In the genomic region with DNA sequence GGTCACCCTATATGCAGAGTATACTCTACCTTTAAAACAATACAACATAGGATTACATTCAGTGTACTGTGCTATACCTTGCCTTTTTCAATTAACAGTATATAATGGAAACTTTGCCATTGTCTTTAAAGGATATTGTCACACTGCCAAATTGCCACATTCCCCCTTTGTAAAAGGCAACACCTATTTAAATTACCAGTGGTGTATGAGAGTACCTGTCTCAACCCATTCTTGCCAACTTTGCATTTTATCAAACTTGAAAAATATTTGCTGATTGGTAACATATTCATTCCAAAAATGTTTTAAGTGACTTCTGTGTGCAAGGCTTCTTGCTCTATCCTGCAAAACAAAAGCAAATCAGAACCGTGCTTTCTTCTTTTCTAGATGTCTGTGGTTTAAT, we compare ENCODE assay signal across 21 cellular contexts.
"Had no signal": no experiment of that assay in that cellular context is flagged by ENCODE, and none has a peak within 500 bp of the region (broad histone marks: within the 10 kb centered on the region; RNA-seq: fewer than 3 reads in every experiment).

No MANE protein-coding gene starts in this region.

- H3K4me3 Mint-ChIP-seq: activated naive CD4-positive, alpha-beta T cell treated with anti-CD3 and anti-CD28 coated beads, Interleukin-2, amount 50 U/mL, for 24 hours; immature natural killer cell; memory B cell; neural crest cell; T-helper 1 cell treated with Interleukin-12 subunit alpha and Interleukin-12 subunit beta and Interleukin-4 antibody, amounts not matched to agents 30 μg/mL and 1 μg/mL, for 36 hours had no signal

- H3K4me3 ChIP-seq: body of pancreas, tibial artery, vagina had no signal

- H3K27me3 ChIP-seq: body of pancreas, tibial artery, vagina had no signal

- H3K27me3 Mint-ChIP-seq: progenitor cell of endocrine pancreas had no signal

- DNase-seq: activated CD4-positive, alpha-beta T cell treated with anti-CD3 and anti-CD28 coated beads for 1 hour; activated CD8-positive, alpha-beta memory T cell treated with anti-CD3 and anti-CD28 coated beads for 24 hours; activated CD8-positive, alpha-beta memory T cell treated with anti-CD3 and anti-CD28 coated beads, Interleukin-2, amount 50 U/mL, for 48 hours; activated effector memory CD4-positive, alpha-beta T cell treated with anti-CD3 and anti-CD28 coated beads, Interleukin-2, amount 50 U/mL, for 16 hours; activated T-cell treated with anti-CD3 and anti-CD28 coated beads, Interleukin-2, amount 50 U/mL, for 48 hours; body of pancreas; effector memory CD4-positive, alpha-beta T cell; foreskin melanocyte; head of caudate nucleus; immature natural killer cell; stimulated activated CD4-positive, alpha-beta T cell treated with anti-CD3 and anti-CD28 coated beads, Interleukin-12 subunit alpha, Interleukin-12 subunit beta, amount 100 ng/mL, for 4 hours; stimulated activated CD4-positive, alpha-beta T cell treated with anti-CD3 and anti-CD28 coated beads, Interleukin-1b, Interleukin-23, amount 100 ng/mL, for 48 hours; stimulated activated CD8-positive, alpha-beta memory T cell treated with anti-CD3 and anti-CD28 coated beads, Interleukin-4, amount 100 ng/mL, for 48 hours; stimulated activated naive CD4-positive, alpha-beta T cell; tibial artery had no signal

- ATAC-seq: body of pancreas had no signal

- H3K4me1 Mint-ChIP-seq: activated naive CD4-positive, alpha-beta T cell treated with anti-CD3 and anti-CD28 coated beads, Interleukin-2, amount 50 U/mL, for 24 hours; immature natural killer cell had no signal

- H3K9me3 ChIP-seq: body of pancreas, tibial artery, vagina had no signal

- H3K27ac ChIP-seq: body of pancreas, tibial artery, vagina had no signal

- H3K36me3 ChIP-seq: tibial artery, vagina had no signal

- H3K27ac Mint-ChIP-seq: activated naive CD4-positive, alpha-beta T cell treated with anti-CD3 and anti-CD28 coated beads, Interleukin-2, amount 50 U/mL, for 24 hours; immature natural killer cell; memory B cell; progenitor cell of endocrine pancreas; T-helper 1 cell treated with Interleukin-12 subunit alpha and Interleukin-12 subunit beta and Interleukin-4 antibody, amounts not matched to agents 30 μg/mL and 1 μg/mL, for 36 hours had no signal

- H3K36me3 Mint-ChIP-seq: activated naive CD4-positive, alpha-beta T cell treated with anti-CD3 and anti-CD28 coated beads, Interleukin-2, amount 50 U/mL, for 24 hours; immature natural killer cell; memory B cell had no signal

- H3K9me3 Mint-ChIP-seq: activated naive CD4-positive, alpha-beta T cell treated with anti-CD3 and anti-CD28 coated beads, Interleukin-2, amount 50 U/mL, for 24 hours; memory B cell; neural crest cell; T-helper 1 cell treated with Interleukin-12 subunit alpha and Interleukin-12 subunit beta and Interleukin-4 antibody, amounts not matched to agents 30 μg/mL and 1 μg/mL, for 36 hours had no signal
